In the genomic region with DNA sequence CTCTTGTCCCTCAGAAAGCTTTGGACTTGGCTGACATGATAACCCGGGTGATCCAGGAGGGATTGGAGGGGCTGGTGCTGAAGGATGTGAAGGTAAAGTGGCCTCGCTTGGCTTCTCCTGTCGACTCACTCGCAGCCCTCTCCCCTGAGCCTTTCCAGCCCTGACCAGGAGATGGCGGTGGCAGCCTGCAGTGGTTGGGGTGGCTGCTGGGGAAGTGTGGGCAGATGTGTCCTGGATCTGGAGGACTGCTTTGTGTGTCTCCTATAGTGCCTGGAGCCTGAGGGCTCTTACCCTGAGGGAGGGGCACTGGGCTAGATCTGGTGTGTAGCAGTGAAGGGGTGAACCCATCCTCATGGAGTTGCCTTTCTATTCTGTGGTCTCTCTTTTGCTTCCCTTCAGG, we compare ENCODE assay signal across 8 cellular contexts. TPM values are rescaled to one million over a fixed set of nuclear protein-coding genes. Genes with fewer than 3 reads are reported as not detected.
DNase-seq lines count a peak whose midpoint lies in the region; ATAC-seq and TF ChIP-seq lines count a peak whose summit lies in the region.

No MANE protein-coding gene starts in this region.

- CTCF ChIA-PET in PC-9 (lab: Charles Lee), result no interaction called here

- peaks cover 17% of the 10 kb centered on the region for H3K4me1 Mint-ChIP-seq in HFFc6 (ENCODE audit: low read depth)
- H3K4me1 Mint-ChIP-seq in neural crest cell, result no peaks in the 10 kb centered on the region
- H3K4me1 Mint-ChIP-seq in stimulated activated naive CD8-positive, alpha-beta T cell treated with anti-CD3 and anti-CD28 coated beads, Interleukin-15, amount 100 ng/mL, for 72 hours, result peaks cover 8% of the 10 kb centered on the region

- H3F3A ChIP-seq in PC-9 (ENCODE audit: insufficient read depth, low read depth), result peaks cover 12% of the 10 kb centered on the region; the same call in 1 of the 2 replicates

- no peak overlapping the region for H3K27ac ChIP-seq in PC-9

- H3K27ac Mint-ChIP-seq in HFFc6 (no peak overlapping the region), neural crest cell (ENCODE audit: unreplicated experiment) (peak overlapping the region; percentile 4)
- H3K27ac Mint-ChIP-seq in stimulated activated naive CD8-positive, alpha-beta T cell treated with anti-CD3 and anti-CD28 coated beads, Interleukin-15, amount 100 ng/mL, for 72 hours, result peak overlapping the region in 1 of 2 donors; percentile 28

- in situ Hi-C loops in G401 (cut with HindIII; ENCODE audit: low sequenced_read_pairs), result loop anchor here (25.0 kb wide), 1 partner anchor 114 kb away; a partner anchor contains a TSS

- ATAC-seq in stimulated activated naive CD8-positive, alpha-beta T cell treated with anti-CD3 and anti-CD28 coated beads, Interleukin-15, amount 100 ng/mL, for 72 hours, result peak; percentile 99

- H3K9me3 ChIP-seq in PC-9 (ENCODE audit: insufficient read depth, low read depth), result no peaks in the 10 kb centered on the region

- intact Hi-C loops in PC-9 (cut with micrococcal nuclease; ENCODE audit: unreplicated experiment), result loop anchor here (1.0 to 5.0 kb wide), 2 partner anchors 120 to 576 kb away; no protein-coding TSS in a partner anchor

- H3K79me2 ChIP-seq in PC-9 (ENCODE audit: low read depth), result no peaks in the 10 kb centered on the region

- H3K4me2 ChIP-seq in PC-9, result no peak overlapping the region

- peaks cover 20% of the 10 kb centered on the region for H3K4me1 ChIP-seq in PC-9 (replicated peaks; ENCODE audit: insufficient read depth)

- H3K9me3 Mint-ChIP-seq in HFFc6 (no peaks in the 10 kb centered on the region), neural crest cell (no peaks in the 10 kb centered on the region)
- H3K9me3 Mint-ChIP-seq in stimulated activated naive CD8-positive, alpha-beta T cell treated with anti-CD3 and anti-CD28 coated beads, Interleukin-15, amount 100 ng/mL, for 72 hours, result no peaks in the 10 kb centered on the region

- DNase-seq in D341Med (ENCODE audit: low spot score), result peak; percentile 96
- DNase-seq in HFFc6, result peak; percentile 52
- peak in 1 of 2 experiments; percentile 63 for DNase-seq in PC-9
- DNase-seq in activated T-helper 1 cell treated with anti-CD3 and anti-CD28 coated beads, Interleukin-2, amount 50 U/mL, for 16 hours (ENCODE audit: low read depth in 1 of 2, low spot score in 1 of 2), result peak; percentile 60 to 61
- peak; percentile 63 for DNase-seq in fibroblast of peridontal ligament (ENCODE audit: extremely low read depth)
- peak; percentile 52 for DNase-seq in neural crest cell (ENCODE audit: low read depth, low spot score)
- peak; percentile 75 to 85 for DNase-seq in stimulated activated naive CD8-positive, alpha-beta T cell treated with anti-CD3 and anti-CD28 coated beads, Interleukin-15, amount 100 ng/mL, for 72 hours
- no peak for DNase-seq in G401 (ENCODE audit: low spot score)

- peaks cover 1% of the 10 kb centered on the region; the same call in 1 of the 2 replicates for H3K27me3 Mint-ChIP-seq in HFFc6 (ENCODE audit: insufficient read depth)
- H3K27me3 Mint-ChIP-seq in neural crest cell (ENCODE audit: low read depth), result no peaks in the 10 kb centered on the region
- no peaks in the 10 kb centered on the region for H3K27me3 Mint-ChIP-seq in stimulated activated naive CD8-positive, alpha-beta T cell treated with anti-CD3 and anti-CD28 coated beads, Interleukin-15, amount 100 ng/mL, for 72 hours

- no peak overlapping the region for H3K4me3 Mint-ChIP-seq in HFFc6
- no peak overlapping the region for H3K4me3 Mint-ChIP-seq in neural crest cell
- H3K4me3 Mint-ChIP-seq in stimulated activated naive CD8-positive, alpha-beta T cell treated with anti-CD3 and anti-CD28 coated beads, Interleukin-15, amount 100 ng/mL, for 72 hours, result no peak overlapping the region

- H3K36me3 Mint-ChIP-seq in HFFc6 (ENCODE audit: low read depth) (no peaks in the 10 kb centered on the region), neural crest cell (ENCODE audit: low read depth) (peaks cover 5% of the 10 kb centered on the region)

- H3K9me2 ChIP-seq in PC-9 (ENCODE audit: insufficient read depth), result no peaks in the 10 kb centered on the region

- peak; percentile 82 for TF ChIP-seq CTCF in HFFc6 (IDR thresholded peaks at IDR 0.05)
- TF ChIP-seq CTCF in PC-9 (conservative IDR thresholded peaks at IDR 0.05), result peak; percentile 88
- peak; percentile 76 for TF ChIP-seq CTCF in neural crest cell (conservative IDR thresholded peaks at IDR 0.05)

- POLR2A ChIA-PET in PC-9 (lab: Charles Lee; ENCODE audit: unreplicated experiment), result no interaction called here

- H3K4me3 ChIP-seq in PC-9, result no peak overlapping the region

- H3K36me3 ChIP-seq in PC-9 (ENCODE audit: low read depth), result 0 out of 2 replicates have a peak, but pooled peaks cover 6% of the 10 kb centered on the region

- BruUV-seq in PC-9 (replicated peaks; lab: Mats Ljungman, UMichigan), result no TSS peak

- no peaks in the 10 kb centered on the region for H3K27me3 ChIP-seq in PC-9 (ENCODE audit: insufficient read depth, low read depth)

- no peak overlapping the region for H2AFZ ChIP-seq in PC-9

- H4K20me1 ChIP-seq in PC-9 (ENCODE audit: insufficient read depth), result no peaks in the 10 kb centered on the region

RNA-seq across cellular contexts. Expression of a gene that starts 17.9 kb away (rescaled TPM):
- total RNA-seq in HFFc6 (2021; fragmentation: NEBNext Ultra II Directional; extraction: Animal tissue kit (Norgen Biotek cat#: 25700)), result 10 to 100 TPM; 22.6 to 34.4 (median 31.9) TPM
- total RNA-seq in PC-9 (2021) (25.0 and 25.5 TPM in 2 replicates), neural crest cell (110 and 126 TPM in 2 replicates)
- total RNA-seq in G401 (2014; rRNA removed; shearing (Covaris generic)), result 38.8 and 49.3 TPM in 2 replicates

RNA-seq across cellular contexts. Expression of a gene that starts 36.9 kb away (rescaled TPM):
- total RNA-seq in HFFc6 (2021; fragmentation: NEBNext Ultra II Directional; extraction: Animal tissue kit (Norgen Biotek cat#: 25700)), result 10 to 100 TPM in 4 of 6 experiments, 1 to 10 TPM in 2; 9.6 to 14.8 (median 11.8) TPM
- total RNA-seq in PC-9 (2021) (13.6 and 13.9 TPM in 2 replicates), neural crest cell (21.2 TPM in 2 replicates)
- total RNA-seq in G401 (2014; rRNA removed; shearing (Covaris generic)), result 16.9 and 22.3 TPM in 2 replicates

RNA-seq across cellular contexts. Expression of a gene that starts 36.9 kb away (rescaled TPM):
- 1 to 10 TPM; 1.1 to 2.1 (median 1.4) TPM for total RNA-seq in HFFc6 (2021; fragmentation: NEBNext Ultra II Directional; extraction: Animal tissue kit (Norgen Biotek cat#: 25700))
- 3.7 and 8.5 TPM in 2 replicates for total RNA-seq in PC-9 (2021)
- total RNA-seq in neural crest cell, result 2.3 and 2.5 TPM in 2 replicates
- 0.12 and 0.14 TPM in 2 replicates for total RNA-seq in G401 (2014; rRNA removed; shearing (Covaris generic))
